In the genomic region with DNA sequence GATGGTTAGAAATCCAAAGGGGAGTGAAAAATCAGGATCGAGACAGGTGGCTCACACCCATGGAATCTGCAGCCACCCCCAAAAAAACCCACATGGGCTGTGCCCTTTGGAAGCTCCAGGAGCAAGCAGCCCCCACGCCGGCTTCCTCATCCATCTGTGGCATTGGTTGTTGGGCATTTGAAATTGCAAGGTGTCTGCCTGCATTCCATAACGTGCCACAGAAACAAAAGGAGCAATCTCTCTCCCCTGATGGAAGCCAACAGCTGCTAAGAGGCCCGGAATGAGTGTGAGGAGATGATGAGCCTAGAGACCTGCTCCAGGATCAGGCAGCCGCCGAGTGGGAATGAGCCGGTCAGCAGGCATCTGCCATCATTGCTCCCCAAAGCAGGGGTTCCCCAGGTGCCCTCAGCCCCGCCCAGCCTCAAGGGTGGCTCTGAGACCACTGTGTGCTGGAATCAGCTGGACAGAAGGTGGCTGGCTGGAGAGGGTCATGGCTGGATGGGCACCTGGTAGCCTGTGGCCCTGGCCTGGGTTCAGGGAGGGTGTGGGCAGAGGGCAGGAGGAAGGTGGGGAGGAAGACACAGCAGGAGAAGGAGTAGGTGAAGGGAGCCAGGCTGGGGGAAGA, we compare ENCODE assay signal across 20 cellular contexts.
A peak's percentile ranks its signal among the peaks of the same experiment; 100 is the strongest.
DNase-seq lines count a peak whose midpoint lies in the region; ATAC-seq and TF ChIP-seq lines count a peak whose summit lies in the region.
"Had no signal": no experiment of that assay in that cellular context is flagged by ENCODE, and none has a peak within 500 bp of the region (broad histone marks: within the 10 kb centered on the region; RNA-seq: fewer than 3 reads in every experiment).

No MANE protein-coding gene starts in this region.

- no peaks in the 10 kb centered on the region for H3K36me3 ChIP-seq in SJCRH30
- no peaks in the 10 kb centered on the region for H3K36me3 ChIP-seq in neuronal stem cell (replicated peaks in 1 of 2; ENCODE audit: control insufficient read depth in 2 of 2, insufficient read depth in 2 of 2, low read length in 2 of 2)
- H3K36me3 ChIP-seq: BE2C had no signal

- no peak overlapping the region for H4K8ac ChIP-seq in neuronal stem cell (ENCODE audit: low read depth, low read length)

- H3K4me3 ChIP-seq in SJCRH30 (no peak overlapping the region), coronary artery (no peak overlapping the region), neuronal stem cell (ENCODE audit: low read length in 2 of 2) (no peak overlapping the region)
- H3K4me3 ChIP-seq: GM12878, GM23248 had no signal

- no CpG with 5 or more reads among the region's 9 CpGs for WGBS in neuronal stem cell (ENCODE audit: extremely low coverage in 2 of 2, insufficient read length in 2 of 2, insufficient replicate concordance in 1 of 2), 2 donors

- peak overlapping the region; percentile 18 for H2BK12ac ChIP-seq in neuronal stem cell (ENCODE audit: low read length)

- H3K4me1 ChIP-seq in SJCRH30 = peaks cover 4% of the 10 kb centered on the region; the same call in 1 of the 2 replicates
- peaks cover 2 to 4% of the 10 kb centered on the region in 2 donors for H3K4me1 ChIP-seq in neuronal stem cell (ENCODE audit: control insufficient read depth in 2 of 2, insufficient read depth in 1 of 2, low read depth in 1 of 2, low read length in 2 of 2)
- H3K4me1 ChIP-seq: BE2C had no signal

- H3K4me2 ChIP-seq in neuronal stem cell (ENCODE audit: insufficient read depth, low read length, poor library complexity, severe bottlenecking) = no peak overlapping the region

- no peak for ATAC-seq in GM19351 (IDR thresholded peaks at IDR 0.05; ENCODE audit: unreplicated experiment)
- ATAC-seq: GM12878, HepG2 had no signal

- no peak for TF ChIP-seq CTCF in coronary artery (IDR thresholded peaks at IDR 0.05)

- H3K4ac ChIP-seq in neuronal stem cell (ENCODE audit: low read length) = no peak overlapping the region

- H3K14ac ChIP-seq in neuronal stem cell (ENCODE audit: low read length) = no peak overlapping the region

- peak overlapping the region; percentile 20 for H2AK5ac ChIP-seq in neuronal stem cell (ENCODE audit: low read depth, low read length)

- peak overlapping the region; percentile 23 for H3K18ac ChIP-seq in neuronal stem cell (ENCODE audit: low read length)

- H3K9ac ChIP-seq in neuronal stem cell (ENCODE audit: low read depth, low read length, poor library complexity) = no peak overlapping the region
- H3K9ac ChIP-seq: GM23248 had no signal

- no peak overlapping the region for H2AFZ ChIP-seq in neuronal stem cell (ENCODE audit: low read length)
- H2AFZ ChIP-seq: GM23248 had no signal

- H2BK5ac ChIP-seq in neuronal stem cell (ENCODE audit: low read length) = peak overlapping the region; percentile 2

- H3K27me3 ChIP-seq in SJCRH30 = no peaks in the 10 kb centered on the region
- no peaks in the 10 kb centered on the region for H3K27me3 ChIP-seq in neuronal stem cell (ENCODE audit: control insufficient read depth in 3 of 3, insufficient read depth in 3 of 3, low read depth in 1 of 3, low read length in 3 of 3)
- H3K27me3 ChIP-seq: BE2C had no signal

- H3K23ac ChIP-seq in neuronal stem cell (ENCODE audit: low read depth, low read length, poor library complexity) = no peak overlapping the region

- H3K27ac ChIP-seq in SJCRH30 (0 out of 2 replicates have a peak overlapping the region, but pooled peaks have one; percentile 3), coronary artery (no peak overlapping the region), neuronal stem cell (replicated peaks; ENCODE audit: low read length) (no peak overlapping the region)
- H3K27ac ChIP-seq: GM23248 had no signal

- peak; percentile 76 to 85 for DNase-seq in SJCRH30
- peak; percentile 64 for DNase-seq in coronary artery (ENCODE audit: low spot score)
- no peak for DNase-seq in neuronal stem cell (ENCODE audit: low spot score)
- DNase-seq in SKM-1 treated with dmso at 0.1 percent for 144 hours (lab: John Stamatoyannopoulos, UW; ENCODE audit: unreplicated experiment) = no peak
- DNase-seq in DMS114 treated with DMSO at 0.1 percent for 48 hours (lab: John Stamatoyannopoulos, UW; ENCODE audit: unreplicated experiment) = no peak
- DNase-seq in GDM1 (lab: John Stamatoyannopoulos, UW) = no peak
- DNase-seq: ACHN; BE2C; C1 segment of cervical spinal cord; CD4-positive, CD25-positive, alpha-beta regulatory T cell; CD8-positive, alpha-beta memory T cell; COR-L47; DMS153; DMS79 treated with DMSO at 0.1 percent for 48 hours; GM23248; H9; KBM-7 had no signal

- H3K9me3 ChIP-seq in SJCRH30 (replicated peaks) = no peaks in the 10 kb centered on the region
- H3K9me3 ChIP-seq in neuronal stem cell (replicated peaks in 1 of 2; ENCODE audit: control insufficient read depth in 2 of 2, insufficient read depth in 1 of 2, low read depth in 1 of 2, low read length in 2 of 2) = peaks cover 5 to 7% of the 10 kb centered on the region in 2 donors
- H3K9me3 ChIP-seq: BE2C had no signal

- peak overlapping the region; percentile 10 for H2BK120ac ChIP-seq in neuronal stem cell (ENCODE audit: low read depth, low read length)

- H2BK15ac ChIP-seq in neuronal stem cell (ENCODE audit: low read length) = peak overlapping the region; percentile 6

- H4K91ac ChIP-seq in neuronal stem cell (ENCODE audit: low read depth, low read length, poor library complexity) = no peak overlapping the region

- H3K79me1 ChIP-seq in neuronal stem cell (ENCODE audit: low read depth, low read length) = peaks cover 1% of the 10 kb centered on the region

Comparison
In these comparisons a context has a peak if more than half of its experiments do, and no peak if none do; other contexts are left out.
1. DNase-seq: peak in SJCRH30 (2 of 2) and coronary artery (single experiment); none in neuronal stem cell (single experiment), SKM-1 treated with dmso at 0.1 percent for 144 hours (single experiment), DMS114 treated with DMSO at 0.1 percent for 48 hours (single experiment) and GDM1 (single experiment).